14 cellular contexts compared by ENCODE assay signal in genomic region chr4:150518559-150518958, GRCh38.
DNase-seq lines count a peak whose midpoint lies in the region; ATAC-seq, FAIRE-seq and TF ChIP-seq lines count a peak whose summit lies in the region.
"Had no signal": no experiment of that assay in that cellular context is flagged by ENCODE, and none has a peak within 500 bp of the region (broad histone marks: within the 10 kb centered on the region; RNA-seq: fewer than 3 reads in every experiment).

No MANE protein-coding gene starts in this region.

- H3K4me2 ChIP-seq in HCT116 (ENCODE audit: low read length) (peak overlapping the region; percentile 49), keratinocyte (ENCODE audit: control insufficient read depth, extremely low read depth, insufficient read depth, low read depth, low read length) (peak overlapping the region; percentile 33)

- H3K36me3 Mint-ChIP-seq in activated naive CD8-positive, alpha-beta T cell treated with anti-CD3 and anti-CD28 coated beads for 36 hours = peaks cover 8% of the 10 kb centered on the region
- peaks cover 4% of the 10 kb centered on the region for H3K36me3 Mint-ChIP-seq in mesothelial cell of epicardium

- POLR2A ChIA-PET in HCT116 (lab: Charles Lee) = no interaction called here

- peak; percentile 88 for FAIRE-seq in keratinocyte (lab: Jason Lieb, UNC)
- FAIRE-seq: GM12891 had no signal

- H3K27me3 Mint-ChIP-seq in activated naive CD8-positive, alpha-beta T cell treated with anti-CD3 and anti-CD28 coated beads for 36 hours = no peaks in the 10 kb centered on the region
- no peaks in the 10 kb centered on the region for H3K27me3 Mint-ChIP-seq in mesothelial cell of epicardium (ENCODE audit: low read depth)
- H3K27me3 Mint-ChIP-seq: activated naive CD4-positive, alpha-beta T cell treated with anti-CD3 and anti-CD28 coated beads, Interleukin-2, amount 10 ng/mL, durations not matched to agents 7 days and 5 days had no signal

- RAD21 ChIA-PET in HCT116 (lab: Charles Lee; ENCODE audit: low non-redundant PET in 1 of 2, low total read pairs in 2 of 2, uncharacterized antibody in 2 of 2, unreplicated experiment in 2 of 2) = no interaction called here

- TF ChIP-seq CTCF in HCT116 (IDR thresholded peaks at IDR 0.05 in 2 of 3, conservative IDR thresholded peaks at IDR 0.05 in 1 of 3; ENCODE audit: borderline replicate concordance in 1 of 3, insufficient read depth in 1 of 3, low read depth in 2 of 3, low read length in 2 of 3) (no peak), keratinocyte (optimal IDR thresholded peaks at IDR 0.05 in 1 of 3, IDR thresholded peaks at IDR 0.05 in 1 of 3, conservative IDR thresholded peaks at IDR 0.05 in 1 of 3; ENCODE audit: extremely low read depth in 1 of 3, insufficient read depth in 2 of 3, low read length in 3 of 3) (no peak), mesothelial cell of epicardium (IDR thresholded peaks at IDR 0.05; ENCODE audit: unreplicated experiment) (no peak), prostate gland (IDR thresholded peaks at IDR 0.05) (no peak)

- 86% methylated on average over 3 of the region's 3 CpGs for WGBS in prostate gland

- no peaks in the 10 kb centered on the region for H3K9me1 ChIP-seq in keratinocyte (ENCODE audit: control insufficient read depth, extremely low read depth, insufficient read depth, low read length)

- H3K9me3 Mint-ChIP-seq in activated naive CD8-positive, alpha-beta T cell treated with anti-CD3 and anti-CD28 coated beads for 36 hours = no peaks in the 10 kb centered on the region
- H3K9me3 Mint-ChIP-seq in mesothelial cell of epicardium = no peaks in the 10 kb centered on the region
- H3K9me3 Mint-ChIP-seq: activated naive CD4-positive, alpha-beta T cell treated with anti-CD3 and anti-CD28 coated beads, Interleukin-2, amount 10 ng/mL, durations not matched to agents 7 days and 5 days; CD8-positive, alpha-beta memory T cell had no signal

- peaks cover 15% of the 10 kb centered on the region for H3K4me1 Mint-ChIP-seq in activated naive CD8-positive, alpha-beta T cell treated with anti-CD3 and anti-CD28 coated beads for 36 hours
- no peaks in the 10 kb centered on the region for H3K4me1 Mint-ChIP-seq in mesothelial cell of epicardium
- H3K4me1 Mint-ChIP-seq: activated naive CD4-positive, alpha-beta T cell treated with anti-CD3 and anti-CD28 coated beads, Interleukin-2, amount 10 ng/mL, durations not matched to agents 7 days and 5 days had no signal

- intact Hi-C loops in HCT116 (cut with micrococcal nuclease) (no loop called here), prostate gland (cut with DNase I) (no loop called here)

- DNase-seq in AG08396 (ENCODE audit: low spot score) = peak; percentile 8
- DNase-seq in HCT116 (ENCODE audit: low read depth, low spot score) = peak; percentile 37
- DNase-seq in activated naive CD8-positive, alpha-beta T cell treated with anti-CD3 and anti-CD28 coated beads for 36 hours = no peak
- DNase-seq in keratinocyte (ENCODE audit: low read depth, low spot score) = no peak
- DNase-seq in mesothelial cell of epicardium (ENCODE audit: low spot score in 2 of 2, unreplicated experiment in 2 of 2) = no peak
- no peak for DNase-seq in prostate gland (ENCODE audit: low spot score)
- DNase-seq: activated naive CD4-positive, alpha-beta T cell treated with anti-CD3 and anti-CD28 coated beads, Interleukin-2, amount 10 ng/mL, durations not matched to agents 7 days and 5 days; CD8-positive, alpha-beta memory T cell; NCI-H1092 treated with DMSO at 0.1 percent for 48 hours had no signal

- H3K79me2 ChIP-seq in HCT116 (ENCODE audit: insufficient read depth, low read length) (no peaks in the 10 kb centered on the region), keratinocyte (ENCODE audit: control insufficient read depth, insufficient read depth, low read length) (no peaks in the 10 kb centered on the region)

- H3K9ac ChIP-seq in HCT116 (ENCODE audit: low read length) (no peak overlapping the region), keratinocyte (ENCODE audit: control insufficient read depth, extremely low read depth, insufficient read depth, low read length) (no peak overlapping the region)

- no peak for TF ChIP-seq RAD21 in HCT116 (IDR thresholded peaks at IDR 0.05; ENCODE audit: low read depth)

- H3K9me3 ChIP-seq in HCT116 (ENCODE audit: control insufficient read depth in 1 of 2, insufficient read depth in 1 of 2, low read depth in 1 of 2, low read length in 2 of 2) = no peaks in the 10 kb centered on the region
- no peaks in the 10 kb centered on the region for H3K9me3 ChIP-seq in keratinocyte (ENCODE audit: control insufficient read depth, low read depth, low read length)
- no peaks in the 10 kb centered on the region for H3K9me3 ChIP-seq in prostate gland

- TF ChIP-seq POLR2A in HCT116 (IDR thresholded peaks at IDR 0.05; ENCODE audit: borderline replicate concordance, extremely low read depth, insufficient read depth, insufficient read length) = no peak
- no peak for TF ChIP-seq POLR2A in prostate gland (IDR thresholded peaks at IDR 0.05)

- H3K9me2 ChIP-seq in HCT116 (ENCODE audit: insufficient read depth) = no peaks in the 10 kb centered on the region

- peaks cover 7 to 23% of the 10 kb centered on the region in 2 experiments; a peak in 3 of 4 replicates for H3K4me1 ChIP-seq in HCT116 (ENCODE audit: control insufficient read depth in 1 of 2, insufficient read depth in 2 of 2, low read length in 2 of 2)
- H3K4me1 ChIP-seq in keratinocyte (ENCODE audit: control insufficient read depth, extremely low read depth, insufficient read depth, low read length) = peaks cover 10% of the 10 kb centered on the region
- H3K4me1 ChIP-seq in prostate gland (replicated peaks) = no peaks in the 10 kb centered on the region

- dilution Hi-C loops in keratinocyte (cut with MboI; ENCODE audit: extremely low pct_ligation_motif_present, low sequenced_read_pairs) = no loop called here

- H3K27me3 ChIP-seq in HCT116 (ENCODE audit: insufficient read depth, low read length) (no peaks in the 10 kb centered on the region), keratinocyte (ENCODE audit: control insufficient read depth, extremely low read depth, insufficient read depth, low read length) (no peaks in the 10 kb centered on the region), prostate gland (replicated peaks; ENCODE audit: insufficient read depth) (no peaks in the 10 kb centered on the region)

- H3K4me3 Mint-ChIP-seq in activated naive CD8-positive, alpha-beta T cell treated with anti-CD3 and anti-CD28 coated beads for 36 hours = no peak overlapping the region
- H3K4me3 Mint-ChIP-seq in mesothelial cell of epicardium = no peak overlapping the region
- H3K4me3 Mint-ChIP-seq: activated naive CD4-positive, alpha-beta T cell treated with anti-CD3 and anti-CD28 coated beads, Interleukin-2, amount 10 ng/mL, durations not matched to agents 7 days and 5 days; CD8-positive, alpha-beta memory T cell had no signal

- ATAC-seq in HCT116 (peak; percentile 80), HG02884 (IDR thresholded peaks at IDR 0.05; ENCODE audit: unreplicated experiment) (no peak), HG02759 (IDR thresholded peaks at IDR 0.05; ENCODE audit: unreplicated experiment) (no peak)
- ATAC-seq: sciatic nerve had no signal

- BruUV-seq in HCT116 (replicated peaks; lab: Mats Ljungman, UMichigan) = no TSS peak

- no peaks in the 10 kb centered on the region for H4K20me1 ChIP-seq in HCT116 (ENCODE audit: insufficient read depth)
- no peaks in the 10 kb centered on the region for H4K20me1 ChIP-seq in keratinocyte (ENCODE audit: control insufficient read depth, extremely low read depth, insufficient read depth, low read length)

- H3K36me3 ChIP-seq in HCT116 (ENCODE audit: control insufficient read depth in 1 of 2, insufficient read depth in 2 of 2, low read length in 2 of 2) = no peaks in the 10 kb centered on the region
- no peaks in the 10 kb centered on the region for H3K36me3 ChIP-seq in keratinocyte (ENCODE audit: control insufficient read depth in 2 of 2, extremely low read depth in 1 of 2, insufficient read depth in 2 of 2, low read length in 2 of 2)
- no peaks in the 10 kb centered on the region for H3K36me3 ChIP-seq in prostate gland

- H2AFZ ChIP-seq in HCT116 (ENCODE audit: low read depth, low read length, poor library complexity, severe bottlenecking) (no peak overlapping the region), keratinocyte (ENCODE audit: control insufficient read depth, low read length) (no peak overlapping the region)

- H3K27ac ChIP-seq in HCT116 (ENCODE audit: low read depth, low read length) (no peak overlapping the region), keratinocyte (ENCODE audit: control insufficient read depth, insufficient read depth, low read length) (peak overlapping the region; percentile 50), prostate gland (no peak overlapping the region)

- H3K4me3 ChIP-seq in HCT116 (replicated peaks in 1 of 2; ENCODE audit: low read depth in 1 of 2, low read length in 2 of 2) (no peak overlapping the region), keratinocyte (ENCODE audit: control insufficient read depth in 2 of 3, extremely low read depth in 1 of 3, insufficient read depth in 2 of 3, low read depth in 1 of 3, low read length in 3 of 3) (no peak overlapping the region), prostate gland (no peak overlapping the region)
- H3K4me3 ChIP-seq: lung had no signal

- peak overlapping the region; percentile 62 for H3K27ac Mint-ChIP-seq in activated naive CD8-positive, alpha-beta T cell treated with anti-CD3 and anti-CD28 coated beads for 36 hours
- no peak overlapping the region for H3K27ac Mint-ChIP-seq in mesothelial cell of epicardium
- H3K27ac Mint-ChIP-seq: activated naive CD4-positive, alpha-beta T cell treated with anti-CD3 and anti-CD28 coated beads, Interleukin-2, amount 10 ng/mL, durations not matched to agents 7 days and 5 days had no signal

- CTCF ChIA-PET in HCT116 (lab: Charles Lee) = no interaction called here

TF ChIP-seq in HCT116, 20 proteins besides CTCF, POLR2A, EP300 and RAD21:
- TF ChIP-seq JUND (IDR thresholded peaks at IDR 0.05) = peak; percentile 89
- no peak for TF ChIP-seq TCF7L2 (IDR thresholded peaks at IDR 0.05; ENCODE audit: borderline replicate concordance, extremely low read depth, insufficient read depth, insufficient read length)
- no peak for TF ChIP-seq ZNF274 (IDR thresholded peaks at IDR 0.05; ENCODE audit: low read depth, low read length)
- peak; percentile 71 for TF ChIP-seq SP1 (IDR thresholded peaks at IDR 0.05; ENCODE audit: low read depth)
- 0 out of 2 replicates have a peak, but pooled peaks have one; percentile 24 for TF ChIP-seq CBX3 (IDR thresholded peaks at IDR 0.05; ENCODE audit: low read depth)
- TF ChIP-seq SIN3A (IDR thresholded peaks at IDR 0.05; ENCODE audit: low read depth) = no peak
- TF ChIP-seq MAX (IDR thresholded peaks at IDR 0.05) = no peak
- no peak for TF ChIP-seq POLR2AphosphoS5 (IDR thresholded peaks at IDR 0.05; ENCODE audit: low read depth, low read length)
- TF ChIP-seq FOSL1 (IDR thresholded peaks at IDR 0.05; ENCODE audit: low read depth) = peak; percentile 96
- TF ChIP-seq ELF1 (IDR thresholded peaks at IDR 0.05; ENCODE audit: borderline replicate concordance, low read depth) = no peak
- TF ChIP-seq SRF (IDR thresholded peaks at IDR 0.05; ENCODE audit: low read depth) = peak; percentile 72

Comparison
In these comparisons a context has a peak if more than half of its experiments do, and no peak if none do; other contexts are left out.
1. DNase-seq: peak in AG08396 (single experiment) and HCT116 (single experiment); none in activated naive CD8-positive, alpha-beta T cell treated with anti-CD3 and anti-CD28 coated beads for 36 hours (single experiment), keratinocyte (single experiment), mesothelial cell of epicardium (0 of 2) and prostate gland (single experiment).